Comparison of ENCODE assay signal across 26 cellular contexts in genomic region chr9:135348788-135349150, GRCh38.
"Had no signal": no experiment of that assay in that cellular context is flagged by ENCODE, and none has a peak within 500 bp of the region (broad histone marks: within the 10 kb centered on the region; RNA-seq: fewer than 3 reads in every experiment).

No MANE protein-coding gene starts in this region.

- H3K27ac Mint-ChIP-seq: IgD-negative memory B cell had no signal

- H3K4me3 ChIP-seq: K562, PC-9, Peyer's patch, SJSA1, SK-N-MC had no signal

- ATAC-seq: K562, Right ventricle myocardium inferior had no signal

- H3K36me3 ChIP-seq: Peyer's patch, SJSA1 had no signal

- H3K36me3 Mint-ChIP-seq: IgD-negative memory B cell had no signal

- H3K9ac ChIP-seq: KMS-11 had no signal

- H3K27ac ChIP-seq: HL-60, KMS-11, PC-9, Peyer's patch, SJSA1, SK-N-MC had no signal

- FAIRE-seq: HTR-8/SVneo, K562 had no signal

- H3K9me3 ChIP-seq: Peyer's patch, SJSA1 had no signal

- H3K4me3 Mint-ChIP-seq: IgD-negative memory B cell had no signal

- H3K4me1 ChIP-seq: Peyer's patch, SJSA1 had no signal

- DNase-seq: Kasumi-1, MM.1S, NCI-H1092 treated with DMSO at 0.1 percent for 48 hours, NCI-H1436, NCI-H187, NCI-H2029, NCI-H2081 treated with DMSO at 0.1 percent for 48 hours, NCI-H2171, NCI-H226, NCI-H446, NCI-H510A, NCI-H524 treated with DMSO at 0.1 percent for 48 hours, NCI-H69, NCI-H774, OCI-M1, PC-9, Peyer's patch, SIG-M5 had no signal
